Comparison of ENCODE assay signal across 8 cellular contexts in genomic region chr6:98946877-98947410, GRCh38. TPM values are rescaled to one million over a fixed set of nuclear protein-coding genes. Genes with fewer than 3 reads are reported as not detected.
DNase-seq lines count a peak whose midpoint lies in the region; ATAC-seq lines count a peak whose summit lies in the region.

No MANE protein-coding gene starts in this region.

- ATAC-seq in GM18508 (IDR thresholded peaks at IDR 0.05; ENCODE audit: insufficient read depth, unreplicated experiment) = peak; percentile 17
- peak; percentile 32 for ATAC-seq in HG02678 (IDR thresholded peaks at IDR 0.05; ENCODE audit: unreplicated experiment)
- ATAC-seq in stimulated activated naive CD8-positive, alpha-beta T cell treated with anti-CD3 and anti-CD28 coated beads, Interleukin-15, amount 100 ng/mL, for 72 hours = peak; percentile 38

- peaks cover 12% of the 10 kb centered on the region for H3K27me3 Mint-ChIP-seq in stimulated activated naive CD8-positive, alpha-beta T cell treated with anti-CD3 and anti-CD28 coated beads, Interleukin-15, amount 100 ng/mL, for 72 hours

- peak overlapping the region; percentile 90 to 96 for H3K4me3 Mint-ChIP-seq in stimulated activated naive CD8-positive, alpha-beta T cell treated with anti-CD3 and anti-CD28 coated beads, Interleukin-15, amount 100 ng/mL, for 72 hours

- peak; percentile 88 for DNase-seq in NCI-H1105 treated with DMSO at 0.1 percent for 48 hours (lab: John Stamatoyannopoulos, UW)
- DNase-seq in activated CD4-positive, alpha-beta T cell treated with anti-CD3 and anti-CD28 coated beads for 48 hours = peak; percentile 56
- DNase-seq in effector CD4-positive, alpha-beta T cell = peak; percentile 30
- peak; percentile 19 for DNase-seq in mucosa of gallbladder (ENCODE audit: low spot score)
- peak; percentile 26 to 45 for DNase-seq in stimulated activated naive CD8-positive, alpha-beta T cell treated with anti-CD3 and anti-CD28 coated beads, Interleukin-15, amount 100 ng/mL, for 72 hours
- no peak for DNase-seq in SIG-M5 treated with dmso at 0.1 percent for 504 hours (lab: John Stamatoyannopoulos, UW; ENCODE audit: unreplicated experiment)

- peaks cover 38% of the 10 kb centered on the region for H3K4me1 Mint-ChIP-seq in stimulated activated naive CD8-positive, alpha-beta T cell treated with anti-CD3 and anti-CD28 coated beads, Interleukin-15, amount 100 ng/mL, for 72 hours

- H3K9me3 Mint-ChIP-seq in stimulated activated naive CD8-positive, alpha-beta T cell treated with anti-CD3 and anti-CD28 coated beads, Interleukin-15, amount 100 ng/mL, for 72 hours = peaks cover 6 to 8% of the 10 kb centered on the region in 2 donors

- H3K27ac Mint-ChIP-seq in stimulated activated naive CD8-positive, alpha-beta T cell treated with anti-CD3 and anti-CD28 coated beads, Interleukin-15, amount 100 ng/mL, for 72 hours = peak overlapping the region; percentile 98

RNA-seq across cellular contexts. Expression of gene FBXL4, which starts 0.8 kb away (rescaled TPM):
- 25.2 TPM for total RNA-seq in mucosa of gallbladder
